8 cellular contexts compared by ENCODE assay signal in genomic region chrX:153333821-153334653, GRCh38. TPM values are rescaled to one million over a fixed set of nuclear protein-coding genes. Genes with fewer than 3 reads are reported as not detected.
DNase-seq lines count a peak whose midpoint lies in the region; ATAC-seq lines count a peak whose summit lies in the region.

A gene with protein sequence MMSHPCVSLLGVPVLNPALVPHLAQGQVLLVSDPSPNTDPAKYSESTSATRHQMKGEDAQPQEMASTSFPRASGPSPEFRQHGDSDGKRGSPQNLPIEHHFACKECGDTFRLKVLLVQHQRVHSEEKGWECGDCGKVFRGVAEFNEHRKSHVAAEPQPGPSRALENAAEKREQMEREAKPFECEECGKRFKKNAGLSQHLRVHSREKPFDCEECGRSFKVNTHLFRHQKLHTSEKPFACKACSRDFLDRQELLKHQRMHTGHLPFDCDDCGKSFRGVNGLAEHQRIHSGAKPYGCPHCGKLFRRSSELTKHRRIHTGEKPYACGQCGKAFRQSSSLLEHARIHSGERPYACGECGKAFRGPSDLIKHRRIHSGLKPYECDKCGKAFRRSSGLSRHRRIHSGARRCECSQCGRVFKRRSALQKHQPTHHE (plus strand): TSS chrX:153334153. CDS start chrX:153336680, 2,527 bp downstream.

- H3K9me3 Mint-ChIP-seq in CD4-positive, CD25-positive, alpha-beta regulatory T cell, result peaks cover 0 to 2% (median 0%) of the 10 kb centered on the region in 7 donors
- no peaks in the 10 kb centered on the region for H3K9me3 Mint-ChIP-seq in memory B cell

- peaks cover 42% of the 10 kb centered on the region for H3K4me1 ChIP-seq in CD4-positive, CD25-positive, alpha-beta regulatory T cell (ENCODE audit: control insufficient read depth, insufficient read depth, low read length, poor library complexity, severe bottlenecking)
- H3K4me1 ChIP-seq in ectodermal cell (ENCODE audit: control insufficient read depth, insufficient read depth, low read length), result no peaks in the 10 kb centered on the region

- peak within 1 kb of the TSS; percentile 74 to 89 (median 84) for H3K4me3 Mint-ChIP-seq in CD4-positive, CD25-positive, alpha-beta regulatory T cell
- peak within 1 kb of the TSS; percentile 88 for H3K4me3 Mint-ChIP-seq in memory B cell

- peak; percentile 72 to 88 (median 83) for DNase-seq in CD4-positive, CD25-positive, alpha-beta regulatory T cell
- DNase-seq in NCI-H82 treated with DMSO at 0.1 percent for 48 hours (lab: John Stamatoyannopoulos, UW; ENCODE audit: unreplicated experiment) (peak; percentile 58), memory B cell (ENCODE audit: low spot score in 2 of 2) (peak; percentile 65 to 68)
- peak; percentile 36 to 73 for DNase-seq in activated CD8-positive, alpha-beta memory T cell treated with anti-CD3 and anti-CD28 coated beads for 1 hour (ENCODE audit: extremely low read depth in 1 of 2, low read depth in 1 of 2)
- DNase-seq in stimulated activated CD4-positive, alpha-beta T cell treated with anti-CD3 and anti-CD28 coated beads, TNF-alpha, amount 100 ng/mL, for 4 hours (ENCODE audit: low read depth in 3 of 3), result peak; percentile 63 to 67 (median 67)

- H3K27me3 ChIP-seq in CD4-positive, CD25-positive, alpha-beta regulatory T cell (ENCODE audit: control insufficient read depth, insufficient read depth, low read length), result no peaks in the 10 kb centered on the region
- peaks cover 8% of the 10 kb centered on the region for H3K27me3 ChIP-seq in ectodermal cell (ENCODE audit: control insufficient read depth, insufficient read depth, low read length, poor library complexity, severe bottlenecking)

- H3K4me1 Mint-ChIP-seq in CD4-positive, CD25-positive, alpha-beta regulatory T cell, result peaks cover 5 to 48% (median 29%) of the 10 kb centered on the region in 4 donors
- peaks cover 20% of the 10 kb centered on the region for H3K4me1 Mint-ChIP-seq in memory B cell

- peaks cover 5% of the 10 kb centered on the region for H3K36me3 Mint-ChIP-seq in CD4-positive, CD25-positive, alpha-beta regulatory T cell
- peaks cover 8% of the 10 kb centered on the region for H3K36me3 Mint-ChIP-seq in memory B cell

- H3K27ac ChIP-seq in CD4-positive, CD25-positive, alpha-beta regulatory T cell (ENCODE audit: insufficient read depth, low read length, poor library complexity, severe bottlenecking), result peak within 1 kb of the TSS; percentile 47
- no peak within 1 kb of the TSS for H3K27ac ChIP-seq in ectodermal cell (ENCODE audit: insufficient read depth, low read depth, low read length, poor library complexity, severe bottlenecking)

- ATAC-seq in CD4-positive, CD25-positive, alpha-beta regulatory T cell (ENCODE audit: low read depth in 2 of 2), result peak; percentile 97
- ATAC-seq in GM19372 (IDR thresholded peaks at IDR 0.05; ENCODE audit: low read depth, unreplicated experiment) (peak; percentile 90), HG03520 (IDR thresholded peaks at IDR 0.05; ENCODE audit: unreplicated experiment) (peak; percentile 75), memory B cell (ENCODE audit: low read depth) (peak; percentile 95)

- H3K36me3 ChIP-seq in CD4-positive, CD25-positive, alpha-beta regulatory T cell (ENCODE audit: control insufficient read depth, insufficient read depth, low read length), result peaks cover 3% of the 10 kb centered on the region
- no peaks in the 10 kb centered on the region for H3K36me3 ChIP-seq in ectodermal cell (ENCODE audit: control insufficient read depth, insufficient read depth, low read length)

- H3K9me3 ChIP-seq in CD4-positive, CD25-positive, alpha-beta regulatory T cell (ENCODE audit: control insufficient read depth in 2 of 2, low read length in 2 of 2), result no peaks in the 10 kb centered on the region
- H3K9me3 ChIP-seq in ectodermal cell (ENCODE audit: control insufficient read depth, low read length), result no peaks in the 10 kb centered on the region

- peaks cover 5% of the 10 kb centered on the region for H3K27me3 Mint-ChIP-seq in CD4-positive, CD25-positive, alpha-beta regulatory T cell
- H3K27me3 Mint-ChIP-seq in memory B cell, result no peaks in the 10 kb centered on the region

- WGBS in ectodermal cell, 2 experiments, result 0% methylated on average over 85 to 86 of the region's 86 CpGs

- H3K27ac Mint-ChIP-seq in CD4-positive, CD25-positive, alpha-beta regulatory T cell, result peak within 1 kb of the TSS; percentile 52 to 83 (median 81)
- peak within 1 kb of the TSS; percentile 84 for H3K27ac Mint-ChIP-seq in memory B cell

- H3K4me3 ChIP-seq in CD4-positive, CD25-positive, alpha-beta regulatory T cell (ENCODE audit: low read depth, low read length), result peak within 1 kb of the TSS; percentile 65
- H3K4me3 ChIP-seq in ectodermal cell (ENCODE audit: insufficient read depth, low read depth, low read length), result peak within 1 kb of the TSS; percentile 63

RNA-seq across cellular contexts. Expression of the gene that starts here (rescaled TPM):
- 16.1 TPM for total RNA-seq in CD4-positive, CD25-positive, alpha-beta regulatory T cell
- polyA plus RNA-seq in CD4-positive, CD25-positive, alpha-beta regulatory T cell, result 1 to 10 TPM; 3.8 to 9.4 (median 7.3) TPM
- polyA plus RNA-seq in ectodermal cell (2013, experiment 1 of 4), result 10.0 TPM
- polyA plus RNA-seq in ectodermal cell (2013, experiment 2 of 4), result 9.2 TPM
- 5.7 TPM for polyA plus RNA-seq in ectodermal cell (2013, experiment 3 of 4)
- polyA plus RNA-seq in ectodermal cell (2013, experiment 4 of 4), result 6.8 TPM
